Comparison of ENCODE assay signal across 8 cellular contexts in genomic region chr7:22523478-22524352, GRCh38. TPM values are rescaled to one million over a fixed set of nuclear protein-coding genes. Genes with fewer than 3 reads are reported as not detected.
DNase-seq lines count a peak whose midpoint lies in the region; ATAC-seq, FAIRE-seq and TF ChIP-seq lines count a peak whose summit lies in the region.
"Not testable (repeated sequence)": the region's sequence is repeated elsewhere in the genome, so short reads cannot be mapped to it uniquely, and the experiment has no call there.

No MANE protein-coding gene starts in this region.

- peak; percentile 70 for ATAC-seq in HG02885 (IDR thresholded peaks at IDR 0.05; ENCODE audit: poor library complexity, unreplicated experiment)
- ATAC-seq in stimulated activated effector memory CD8-positive, alpha-beta T cell treated with anti-CD3 and anti-CD28 coated beads, Interleukin-12 subunit alpha, Interleukin-12 subunit beta, amount 100 ng/mL, for 72 hours = peak; percentile 59

- TF ChIP-seq CTCF in fibroblast of lung (conservative IDR thresholded peaks at IDR 0.05 in 1 of 2, IDR thresholded peaks at IDR 0.05 in 1 of 2; ENCODE audit: low read depth in 1 of 2, low read length in 2 of 2) = not testable (repeated sequence)
- peak; percentile 29 for TF ChIP-seq CTCF in mesothelial cell of epicardium (IDR thresholded peaks at IDR 0.05; ENCODE audit: unreplicated experiment)

- DNase-seq in DMS 273 treated with DMSO at 0.1 percent for 48 hours (lab: John Stamatoyannopoulos, UW) (peak; percentile 19), NCI-H1694 (lab: John Stamatoyannopoulos, UW) (peak; percentile 46), RCC 7860 (ENCODE audit: low spot score) (peak; percentile 65), fibroblast of lung (ENCODE audit: low read depth in 2 of 2) (peak; percentile 63 to 65)
- not testable (repeated sequence) for DNase-seq in mesothelial cell of epicardium (ENCODE audit: low spot score in 2 of 2, unreplicated experiment in 2 of 2); stimulated activated effector memory CD8-positive, alpha-beta T cell treated with anti-CD3 and anti-CD28 coated beads, Interleukin-12 subunit alpha, Interleukin-12 subunit beta, amount 100 ng/mL, for 72 hours (ENCODE audit: low spot score in 2 of 2)

- peak; percentile 90 for FAIRE-seq in RCC 7860 (lab: Jason Lieb, UNC)

- peaks cover 15% of the 10 kb centered on the region for H3K27me3 Mint-ChIP-seq in activated naive CD8-positive, alpha-beta T cell
- not testable (repeated sequence) for H3K27me3 Mint-ChIP-seq in mesothelial cell of epicardium (ENCODE audit: low read depth)

- not testable (repeated sequence) for H2AFZ ChIP-seq in fibroblast of lung (ENCODE audit: low read length)

- H3K27me3 ChIP-seq in fibroblast of lung (ENCODE audit: control insufficient read depth, insufficient read depth, low read length) = not testable (repeated sequence)

- not testable (repeated sequence) for H3K9ac ChIP-seq in fibroblast of lung (ENCODE audit: insufficient read depth, low read length)

- H4K20me1 ChIP-seq in fibroblast of lung (ENCODE audit: control insufficient read depth, extremely low read depth, insufficient read depth, low read length) = not testable (repeated sequence)

- peak overlapping the region; percentile 4 for H3K27ac Mint-ChIP-seq in activated naive CD8-positive, alpha-beta T cell
- not testable (repeated sequence) for H3K27ac Mint-ChIP-seq in mesothelial cell of epicardium; stimulated activated effector memory CD8-positive, alpha-beta T cell treated with anti-CD3 and anti-CD28 coated beads, Interleukin-12 subunit alpha, Interleukin-12 subunit beta, amount 100 ng/mL, for 72 hours

- H3K36me3 ChIP-seq in fibroblast of lung (ENCODE audit: control insufficient read depth, insufficient read depth, low read length) = not testable (repeated sequence)

- H3K79me2 ChIP-seq in fibroblast of lung (ENCODE audit: control insufficient read depth, insufficient read depth, low read length) = not testable (repeated sequence)

- H3K4me1 ChIP-seq in fibroblast of lung (ENCODE audit: control insufficient read depth, extremely low read depth, insufficient read depth, low read length) = not testable (repeated sequence)

- H3K4me3 Mint-ChIP-seq in activated naive CD8-positive, alpha-beta T cell; mesothelial cell of epicardium; stimulated activated effector memory CD8-positive, alpha-beta T cell treated with anti-CD3 and anti-CD28 coated beads, Interleukin-12 subunit alpha, Interleukin-12 subunit beta, amount 100 ng/mL, for 72 hours: not testable (repeated sequence)

- not testable (repeated sequence) for H3K36me3 Mint-ChIP-seq in activated naive CD8-positive, alpha-beta T cell; mesothelial cell of epicardium; stimulated activated effector memory CD8-positive, alpha-beta T cell treated with anti-CD3 and anti-CD28 coated beads, Interleukin-12 subunit alpha, Interleukin-12 subunit beta, amount 100 ng/mL, for 72 hours

- H3K27ac ChIP-seq in fibroblast of lung (ENCODE audit: insufficient read depth, low read length) = not testable (repeated sequence)

- not testable (repeated sequence) for H3K9me3 ChIP-seq in fibroblast of lung (ENCODE audit: control insufficient read depth, insufficient read depth, low read depth, low read length)

- not testable (repeated sequence) for H3K4me1 Mint-ChIP-seq in activated naive CD8-positive, alpha-beta T cell (ENCODE audit: low read depth); mesothelial cell of epicardium; stimulated activated effector memory CD8-positive, alpha-beta T cell treated with anti-CD3 and anti-CD28 coated beads, Interleukin-12 subunit alpha, Interleukin-12 subunit beta, amount 100 ng/mL, for 72 hours

- H3K4me2 ChIP-seq in fibroblast of lung (ENCODE audit: extremely low read depth, insufficient read depth, low read length) = not testable (repeated sequence)

- not testable (repeated sequence) for H3K4me3 ChIP-seq in fibroblast of lung (replicated peaks in 1 of 4; ENCODE audit: control extremely low read depth in 1 of 4, insufficient read depth in 1 of 4, low read depth in 3 of 4, low read length in 4 of 4)

- not testable (repeated sequence) for H3K9me3 Mint-ChIP-seq in activated naive CD8-positive, alpha-beta T cell (ENCODE audit: low read depth); stimulated activated effector memory CD8-positive, alpha-beta T cell treated with anti-CD3 and anti-CD28 coated beads, Interleukin-12 subunit alpha, Interleukin-12 subunit beta, amount 100 ng/mL, for 72 hours
- H3K9me3 Mint-ChIP-seq in mesothelial cell of epicardium = peaks cover 16% of the 10 kb centered on the region

RNA-seq across cellular contexts. Expression of gene STEAP1B, which starts 23.7 kb away (rescaled TPM):
- total RNA-seq in fibroblast of lung (10.3 and 14.7 TPM in 2 replicates), mesothelial cell of epicardium (0.29 to 0.58 TPM in 2 of 3 replicates, not detected in the other)
- 11.4 and 23.8 TPM in 2 replicates for polyA plus RNA-seq in fibroblast of lung
- polyA plus RNA-seq in fibroblast of lung (2012) = 5.9 and 12.9 TPM in 2 replicates
- 2.0 and 5.9 TPM in 2 replicates for polyA minus RNA-seq in fibroblast of lung (ENCODE audit: low replicate concordance)
